ENCODE assay signal across 29 cellular contexts in the genomic region with DNA sequence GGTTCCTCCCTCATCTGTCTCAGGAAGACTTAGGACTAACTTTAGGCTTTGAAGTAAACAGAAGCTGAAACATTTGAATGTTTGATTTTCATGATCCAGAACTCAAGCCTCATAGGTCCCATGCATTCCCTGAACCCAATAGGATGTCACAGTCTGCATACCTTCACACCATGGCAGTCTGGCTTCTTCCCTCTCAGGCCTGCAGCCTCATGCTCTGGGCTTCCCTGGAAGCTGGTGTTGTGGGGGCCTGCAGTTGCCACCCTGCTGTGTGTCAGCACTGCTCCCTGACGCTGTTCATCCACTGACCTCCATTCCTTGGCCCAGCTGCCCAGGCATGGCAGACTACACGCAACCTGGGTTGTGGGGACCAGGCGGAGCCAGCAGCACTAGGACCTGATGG.
"Had no signal": no experiment of that assay in that cellular context is flagged by ENCODE, and none has a peak within 500 bp of the region (broad histone marks: within the 10 kb centered on the region; RNA-seq: fewer than 3 reads in every experiment).

No MANE protein-coding gene starts in this region.

- H3K36me3 ChIP-seq: pancreas, prostate gland, upper lobe of left lung had no signal

- H3K27ac Mint-ChIP-seq: activated T-helper 17 cell treated with anti-CD3 and anti-CD28 coated beads, Interleukin-2, amount 50 U/mL, for 72 hours; nephron progenitor cell; stimulated activated effector memory CD8-positive, alpha-beta T cell treated with anti-CD3 and anti-CD28 coated beads, Interleukin-12 subunit alpha, Interleukin-12 subunit beta, amount 100 ng/mL, for 72 hours; T-helper 2 cell treated with Interferon-gamma antibody and Interleukin-4, amounts not matched to agents 5 μg/mL and 100 μg/mL, for 36 hours had no signal

- H3K4me1 ChIP-seq: body of pancreas, pancreas, prostate gland, upper lobe of left lung had no signal

- DNase-seq: activated CD4-positive, alpha-beta T cell treated with anti-CD3 and anti-CD28 coated beads for 36 hours; activated CD4-positive, alpha-beta T cell treated with anti-CD3 and anti-CD28 coated beads, Interleukin-2, amount 50 U/mL, for 4 hours; activated CD4-positive, CD25-positive, alpha-beta regulatory T cell; activated gamma-delta T cell treated with Interleukin-2 at 50 U/mL for 16 hours; activated naive CD4-positive, alpha-beta T cell treated with anti-CD3 and anti-CD28 coated beads, Interleukin-2, amount 50 U/mL, for 16 hours; activated T-cell treated with anti-CD3 and anti-CD28 coated beads, Interleukin-2, amount 50 U/mL, for 1 hour; aorta; body of pancreas; dermis blood vessel endothelial cell; effector CD4-positive, alpha-beta T cell; glutamatergic neuron; islet precursor cell; left ventricle myocardium superior; nephron progenitor cell; nucleus accumbens; pancreas; retina; stimulated activated CD4-positive, alpha-beta T cell treated with anti-CD3 and anti-CD28 coated beads, Interleukin-12 subunit alpha, Interleukin-12 subunit beta, amount 100 ng/mL, for 4 hours; stimulated activated CD4-positive, alpha-beta T cell treated with anti-CD3 and anti-CD28 coated beads, Interleukin-4, amount 100 ng/mL, for 24 hours; stimulated activated naive CD8-positive, alpha-beta T cell treated with anti-CD3 and anti-CD28 coated beads, Interleukin-15, amount 100 ng/mL, for 72 hours; substantia nigra; T-helper 1 cell had no signal

- H3K4me3 Mint-ChIP-seq: activated CD4-positive, alpha-beta T cell treated with anti-CD3 and anti-CD28 coated beads for 36 hours; activated T-helper 17 cell treated with anti-CD3 and anti-CD28 coated beads, Interleukin-2, amount 50 U/mL, for 72 hours; nephron progenitor cell; stimulated activated effector memory CD8-positive, alpha-beta T cell treated with anti-CD3 and anti-CD28 coated beads, Interleukin-12 subunit alpha, Interleukin-12 subunit beta, amount 100 ng/mL, for 72 hours; stimulated activated naive CD8-positive, alpha-beta T cell treated with anti-CD3 and anti-CD28 coated beads, Interleukin-15, amount 100 ng/mL, for 72 hours; T-helper 2 cell treated with Interferon-gamma antibody and Interleukin-4, amounts not matched to agents 5 μg/mL and 100 μg/mL, for 36 hours had no signal

- H3K36me3 Mint-ChIP-seq: stimulated activated effector memory CD8-positive, alpha-beta T cell treated with anti-CD3 and anti-CD28 coated beads, Interleukin-12 subunit alpha, Interleukin-12 subunit beta, amount 100 ng/mL, for 72 hours had no signal

- H3K27me3 Mint-ChIP-seq: activated CD4-positive, alpha-beta T cell treated with anti-CD3 and anti-CD28 coated beads for 36 hours; activated T-helper 17 cell treated with anti-CD3 and anti-CD28 coated beads, Interleukin-2, amount 50 U/mL, for 72 hours; stimulated activated naive CD8-positive, alpha-beta T cell treated with anti-CD3 and anti-CD28 coated beads, Interleukin-15, amount 100 ng/mL, for 72 hours had no signal

- ATAC-seq: body of pancreas; left ventricle myocardium superior; pancreas; sciatic nerve; stimulated activated effector memory CD8-positive, alpha-beta T cell treated with anti-CD3 and anti-CD28 coated beads, Interleukin-12 subunit alpha, Interleukin-12 subunit beta, amount 100 ng/mL, for 72 hours; stimulated activated naive CD8-positive, alpha-beta T cell treated with anti-CD3 and anti-CD28 coated beads, Interleukin-15, amount 100 ng/mL, for 72 hours had no signal

- H3K4me1 Mint-ChIP-seq: activated T-helper 17 cell treated with anti-CD3 and anti-CD28 coated beads, Interleukin-2, amount 50 U/mL, for 72 hours; nephron progenitor cell; stimulated activated effector memory CD8-positive, alpha-beta T cell treated with anti-CD3 and anti-CD28 coated beads, Interleukin-12 subunit alpha, Interleukin-12 subunit beta, amount 100 ng/mL, for 72 hours had no signal

- H3K4me3 ChIP-seq: body of pancreas, pancreas, prostate gland, skin epidermis, upper lobe of left lung had no signal

- H3K27me3 ChIP-seq: body of pancreas, pancreas, upper lobe of left lung had no signal

- H3K27ac ChIP-seq: body of pancreas, pancreas, prostate gland, skin epidermis, upper lobe of left lung had no signal

- H3K9me3 Mint-ChIP-seq: activated T-helper 17 cell treated with anti-CD3 and anti-CD28 coated beads, Interleukin-2, amount 50 U/mL, for 72 hours; stimulated activated effector memory CD8-positive, alpha-beta T cell treated with anti-CD3 and anti-CD28 coated beads, Interleukin-12 subunit alpha, Interleukin-12 subunit beta, amount 100 ng/mL, for 72 hours; T-helper 2 cell treated with Interferon-gamma antibody and Interleukin-4, amounts not matched to agents 5 μg/mL and 100 μg/mL, for 36 hours had no signal
